10 cellular contexts compared by ENCODE assay signal in the genomic region with DNA sequence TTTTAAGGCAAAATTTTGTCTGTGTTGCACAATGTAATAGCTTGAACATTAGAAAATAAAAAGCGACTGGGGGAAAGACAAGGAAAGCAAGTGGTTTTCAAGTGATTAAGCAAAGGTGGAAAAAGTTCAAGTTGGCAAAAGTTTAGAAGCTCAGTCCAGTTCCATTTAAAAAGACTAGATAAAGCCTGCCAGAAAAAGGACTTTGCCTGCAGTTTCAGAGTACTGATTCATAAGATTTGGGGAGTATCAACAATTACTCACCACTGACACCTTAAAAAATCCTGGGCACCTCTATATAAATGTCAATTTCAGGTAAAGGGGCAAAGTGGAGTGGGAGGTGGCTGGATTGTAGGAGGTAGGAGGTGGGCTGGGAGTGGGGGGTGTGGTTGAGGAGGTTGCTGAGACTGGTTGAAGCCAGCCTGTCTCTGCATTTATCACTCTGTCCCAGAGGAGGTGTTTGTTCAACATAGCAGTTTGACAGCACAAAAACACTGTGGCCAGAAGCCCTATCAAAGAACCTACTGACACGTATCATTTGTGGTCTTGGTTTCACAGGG. TPM values are rescaled to one million over a fixed set of nuclear protein-coding genes. Genes with fewer than 3 reads are reported as not detected.
DNase-seq lines count a peak whose midpoint lies in the region; ATAC-seq and TF ChIP-seq lines count a peak whose summit lies in the region.
"Had no signal": no experiment of that assay in that cellular context is flagged by ENCODE, and none has a peak within 500 bp of the region (broad histone marks: within the 10 kb centered on the region; RNA-seq: fewer than 3 reads in every experiment).

No MANE protein-coding gene starts in this region.

- H2AFZ ChIP-seq in OCI-LY1 (ENCODE audit: low read length) (no peak overlapping the region), neural cell (ENCODE audit: low read depth, low read length) (no peak overlapping the region)

- peaks cover 88% of the 10 kb centered on the region for H3K36me3 ChIP-seq in BLaER1
- H3K36me3 ChIP-seq in OCI-LY1 (ENCODE audit: insufficient read depth, low read length), result peaks cover 11% of the 10 kb centered on the region; the same call in 1 of the 2 replicates
- H3K36me3 ChIP-seq in esophagus squamous epithelium, result no peaks in the 10 kb centered on the region
- no peaks in the 10 kb centered on the region for H3K36me3 ChIP-seq in neural cell (ENCODE audit: insufficient read depth, low read length)

- TF ChIP-seq CTCF in OCI-LY1 (IDR thresholded peaks at IDR 0.05; ENCODE audit: low read length), result no peak
- TF ChIP-seq CTCF in esophagus squamous epithelium (IDR thresholded peaks at IDR 0.05), result no peak
- TF ChIP-seq CTCF in neural cell (IDR thresholded peaks at IDR 0.05; ENCODE audit: poor library complexity, severe bottlenecking), result no peak

- H3K9me2 ChIP-seq in OCI-LY1 (ENCODE audit: low read depth, low read length) (no peaks in the 10 kb centered on the region), neural cell (ENCODE audit: insufficient read depth, low read length) (no peaks in the 10 kb centered on the region)

- H3K4me3 ChIP-seq in BLaER1, result no peak overlapping the region
- H3K4me3 ChIP-seq in OCI-LY1 (ENCODE audit: low read depth, low read length, poor library complexity, severe bottlenecking), result peak overlapping the region; percentile 47
- H3K4me3 ChIP-seq in esophagus squamous epithelium, result peak overlapping the region in 1 of 4 donors; percentile 15
- H3K4me3 ChIP-seq in neural cell (ENCODE audit: low read length), result peak overlapping the region; percentile 52

- TF ChIP-seq EP300 in neural cell (conservative IDR thresholded peaks at IDR 0.05; ENCODE audit: poor library complexity, severe bottlenecking), result no peak

- peaks cover 88% of the 10 kb centered on the region for H3K4me1 ChIP-seq in BLaER1
- peaks cover 86% of the 10 kb centered on the region for H3K4me1 ChIP-seq in OCI-LY1 (ENCODE audit: insufficient read depth, low read length, severe bottlenecking)
- peaks cover 5 to 79% (median 22%) of the 10 kb centered on the region in 3 donors for H3K4me1 ChIP-seq in esophagus squamous epithelium

- H3K27ac ChIP-seq in BLaER1, result no peak overlapping the region
- peak overlapping the region; percentile 83 for H3K27ac ChIP-seq in OCI-LY1 (ENCODE audit: low read depth, low read length, poor library complexity, severe bottlenecking)
- H3K27ac ChIP-seq in esophagus squamous epithelium, result peak overlapping the region; percentile 11 to 96 (median 90)
- no peak overlapping the region for H3K27ac ChIP-seq in neural cell (ENCODE audit: low read length)

- no peaks in the 10 kb centered on the region for H3K27me3 ChIP-seq in BLaER1
- H3K27me3 ChIP-seq in OCI-LY1 (ENCODE audit: insufficient read depth, low read length), result no peaks in the 10 kb centered on the region
- H3K27me3 ChIP-seq in esophagus squamous epithelium, result peaks cover 0 to under 1% (median 0%) of the 10 kb centered on the region in 4 donors
- no peaks in the 10 kb centered on the region for H3K27me3 ChIP-seq in neural cell (ENCODE audit: insufficient read depth, low read depth, low read length)

- WGBS in esophagus squamous epithelium, 2 donors, result 16 to 34% methylated on average over 2 of the region's 2 CpGs

- intact Hi-C loops in esophagus squamous epithelium (cut with DNase I), result no loop called here

- H4K20me1 ChIP-seq in BLaER1 (peaks cover 100% of the 10 kb centered on the region), OCI-LY1 (ENCODE audit: insufficient read depth, low read length) (no peaks in the 10 kb centered on the region), neural cell (ENCODE audit: insufficient read depth) (no peaks in the 10 kb centered on the region)

- DNase-seq in esophagus squamous epithelium (lab: John Stamatoyannopoulos, UW) (no peak), HuH-7.5 (ENCODE audit: low spot score) (no peak), DMS153 treated with DMSO at 0.1 percent for 48 hours (lab: John Stamatoyannopoulos, UW; ENCODE audit: unreplicated experiment) (no peak)
- DNase-seq: activated CD4-positive, alpha-beta memory T cell treated with anti-CD3 and anti-CD28 coated beads, Interleukin-2, amount 10 ng/mL, durations not matched to agents 7 days and 5 days; foreskin melanocyte had no signal

- no peak for TF ChIP-seq POLR2A in esophagus squamous epithelium (IDR thresholded peaks at IDR 0.05)

- H3F3A ChIP-seq in OCI-LY1 (ENCODE audit: insufficient read depth, low read length) (0 out of 2 replicates have a peak, but pooled peaks cover 3% of the 10 kb centered on the region), neural cell (ENCODE audit: insufficient read depth, low read length, poor library complexity, severe bottlenecking) (peaks cover 5% of the 10 kb centered on the region)

- H3K4me2 ChIP-seq in BLaER1 (peak overlapping the region; percentile 92), OCI-LY1 (ENCODE audit: low read length) (peak overlapping the region; percentile 77), neural cell (ENCODE audit: low read length) (no peak overlapping the region)

- TF ChIP-seq RAD21 in neural cell (conservative IDR thresholded peaks at IDR 0.05), result no peak

- H3K9me3 ChIP-seq in BLaER1 (no peaks in the 10 kb centered on the region), OCI-LY1 (ENCODE audit: low read length) (no peaks in the 10 kb centered on the region), esophagus squamous epithelium (no peaks in the 10 kb centered on the region), neural cell (ENCODE audit: low read length) (no peaks in the 10 kb centered on the region)

- H3K79me2 ChIP-seq in OCI-LY1 (ENCODE audit: insufficient read depth, low read length) (peaks cover 16% of the 10 kb centered on the region), neural cell (replicated peaks; ENCODE audit: insufficient read depth, low read length) (peaks cover 41% of the 10 kb centered on the region)

- ATAC-seq in HG02884 (IDR thresholded peaks at IDR 0.05; ENCODE audit: unreplicated experiment) (no peak), HG03571 (IDR thresholded peaks at IDR 0.05; ENCODE audit: unreplicated experiment) (no peak)

- 0 out of 2 replicates have a peak overlapping the region, but pooled peaks have one; percentile 21 for H3K9ac ChIP-seq in BLaER1
- H3K9ac ChIP-seq in OCI-LY1 (ENCODE audit: low read length), result peak overlapping the region; percentile 58; the same call in 1 of the 2 replicates
- H3K9ac ChIP-seq in neural cell (ENCODE audit: low read length), result no peak overlapping the region

TF ChIP-seq in neural cell, 6 proteins besides CTCF, POLR2A, EP300 and RAD21:
- TF ChIP-seq TAF1 (IDR thresholded peaks at IDR 0.05; ENCODE audit: low read depth), result no peak

RNA-seq across cellular contexts. Expression of gene ZEB2, which starts 14.6 kb away (rescaled TPM):
- 10 to 100 TPM in 2 of 4 donors, 1 to 10 TPM in 2; 3.1 to 56.5 (median 15.7) TPM for total RNA-seq in esophagus squamous epithelium
- polyA plus RNA-seq in neural cell, result 1.6 and 2.2 TPM in 2 replicates
- 5.4 and 10.5 TPM in 2 replicates for polyA minus RNA-seq in neural cell

Comparison
In these comparisons a context has a peak if more than half of its experiments do, and no peak if none do; other contexts are left out.
1. H3K27ac ChIP-seq: peak in OCI-LY1 (single experiment) and esophagus squamous epithelium (4 of 4); none in BLaER1 (single experiment) and neural cell (single experiment).